22 cellular contexts compared by ENCODE assay signal in the genomic region with DNA sequence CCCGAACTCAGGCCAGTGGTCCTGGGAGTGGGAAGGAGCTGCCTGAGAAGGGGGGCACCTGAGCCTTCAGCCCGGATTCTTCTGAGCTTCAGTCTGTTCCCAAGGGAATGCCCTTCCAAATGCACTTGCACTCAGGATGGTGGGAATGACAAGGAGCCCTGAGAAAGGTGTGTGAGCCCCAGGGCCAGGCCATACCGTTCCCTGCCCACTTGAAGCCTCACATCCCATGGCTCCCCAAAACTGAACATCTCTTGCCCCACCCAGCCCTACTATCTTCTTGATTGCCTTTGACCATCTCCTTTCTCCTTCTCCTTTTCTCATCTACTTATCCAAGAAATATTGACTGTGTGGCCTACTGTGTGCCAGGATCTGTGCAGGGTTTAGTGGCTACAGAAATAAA.
"Had no signal": no experiment of that assay in that cellular context is flagged by ENCODE, and none has a peak within 500 bp of the region (broad histone marks: within the 10 kb centered on the region; RNA-seq: fewer than 3 reads in every experiment).

No MANE protein-coding gene starts in this region.

- H3K36me3 ChIP-seq: heart left ventricle, left lung, lower lobe of right lung, neural progenitor cell, pancreas, prostate gland, right lobe of liver, stomach had no signal

- H3K4me3 ChIP-seq: dorsolateral prefrontal cortex, heart left ventricle, left lung, lower lobe of right lung, neural progenitor cell, pancreas, prostate gland, right lobe of liver, skin epidermis, stomach had no signal

- DNase-seq: cortex of kidney; effector CD8-positive, alpha-beta T cell; foreskin melanocyte; heart left ventricle; hippocampal formation; kidney glomerular epithelial cell; lower lobe of right lung; midbrain; occipital lobe; stimulated activated CD4-positive, alpha-beta T cell treated with anti-CD3 and anti-CD28 coated beads, Interleukin-12 subunit alpha, Interleukin-12 subunit beta, amount 100 ng/mL, for 4 hours; stimulated activated naive CD4-positive, alpha-beta T cell; stomach; trophoblast cell had no signal

- H3K27me3 ChIP-seq: dorsolateral prefrontal cortex, neural progenitor cell, pancreas, right lobe of liver had no signal

- H3K9me3 Mint-ChIP-seq: memory B cell; natural killer cell treated with Interleukin-12 subunit alpha and Interleukin-12 subunit beta and Interleukin-15 and Interleukin-18, amount 100 ng/mL, for 72 hours; neural progenitor cell had no signal

- ATAC-seq: heart left ventricle; left lung; lower lobe of right lung; natural killer cell treated with Interleukin-12 subunit alpha and Interleukin-12 subunit beta and Interleukin-15 and Interleukin-18, amount 100 ng/mL, for 72 hours; pancreas; right lobe of liver had no signal

- H3K27ac Mint-ChIP-seq: memory B cell; natural killer cell treated with Interleukin-12 subunit alpha and Interleukin-12 subunit beta and Interleukin-15 and Interleukin-18, amount 100 ng/mL, for 72 hours; neural progenitor cell had no signal

- H3K27ac ChIP-seq: heart left ventricle, left lung, lower lobe of right lung, neural progenitor cell, pancreas, prostate gland, right lobe of liver, skin epidermis, stomach had no signal

- H3K4me1 ChIP-seq: pancreas, prostate gland, right lobe of liver had no signal

- H3K4me3 Mint-ChIP-seq: memory B cell; natural killer cell treated with Interleukin-12 subunit alpha and Interleukin-12 subunit beta and Interleukin-15 and Interleukin-18, amount 100 ng/mL, for 72 hours; neural progenitor cell had no signal

- H3K36me3 Mint-ChIP-seq: neural progenitor cell had no signal

- H3K9me3 ChIP-seq: heart left ventricle, left lung, lower lobe of right lung, pancreas, prostate gland, right lobe of liver, stomach had no signal
